In genomic region chr6:138113588-138114210, GRCh38 we compare ENCODE assay signal across 25 cellular contexts. TPM values are rescaled to one million over a fixed set of nuclear protein-coding genes. Genes with fewer than 3 reads are reported as not detected.
"Had no signal": no experiment of that assay in that cellular context is flagged by ENCODE, and none has a peak within 500 bp of the region (broad histone marks: within the 10 kb centered on the region; RNA-seq: fewer than 3 reads in every experiment).

No MANE protein-coding gene starts in this region.

- H3K9me3 ChIP-seq: Peyer's patch, SJCRH30, SK-N-SH had no signal

- H3K4me1 ChIP-seq: Peyer's patch had no signal

- H3K9me3 Mint-ChIP-seq: activated CD8-positive, alpha-beta T cell treated with anti-CD3 and anti-CD28 coated beads for 36 hours; activated naive CD4-positive, alpha-beta T cell treated with anti-CD3 and anti-CD28 coated beads, Interleukin-2, amount 10 ng/mL, durations not matched to agents 7 days and 5 days; activated naive CD8-positive, alpha-beta T cell treated with anti-CD3 and anti-CD28 coated beads for 36 hours; activated T-cell treated with anti-CD3 and anti-CD28 coated beads, Interleukin-2, amount 50 U/mL, for 72 hours; activated T-helper 2 cell treated with anti-CD3 and anti-CD28 coated beads, Interferon-gamma antibody, Interleukin-2, Interleukin-4, amounts not matched to agents 10 μg/mL and 5 μg/mL and 100 μg/mL, durations not matched to agents 14 hours and 24 hours and 36 hours; dendritic cell treated with granulocyte-macrophage colony-stimulating factor and Interleukin-4, amounts not matched to agents 40 ng/mL and 50 ng/mL, for 4 days had no signal

- DNase-seq: activated CD4-positive, alpha-beta T cell treated with anti-CD3 and anti-CD28 coated beads for 4 hours; activated CD8-positive, alpha-beta memory T cell treated with anti-CD3 and anti-CD28 coated beads, Interleukin-2, amount 50 U/mL, for 4 hours; activated CD8-positive, alpha-beta T cell treated with anti-CD3 and anti-CD28 coated beads for 36 hours; activated gamma-delta T cell treated with Interleukin-2 at 50 U/mL for 16 hours; activated naive CD4-positive, alpha-beta T cell treated with anti-CD3 and anti-CD28 coated beads, Interleukin-2, amount 10 ng/mL, durations not matched to agents 7 days and 5 days; activated naive CD8-positive, alpha-beta T cell treated with anti-CD3 and anti-CD28 coated beads for 36 hours; activated T-cell treated with anti-CD3 and anti-CD28 coated beads, Interleukin-2, amount 50 U/mL, for 72 hours; brain microvascular endothelial cell; NCI-H1048; NCI-H1930; NCI-H2107; NCI-H2171 treated with DMSO at 0.1 percent for 48 hours; NCI-H446; NCI-H748 treated with DMSO at 0.1 percent for 48 hours; Peyer's patch; Right ventricle myocardium superior; SJCRH30; SK-N-SH; T-helper 1 cell had no signal

- H3K27me3 ChIP-seq: brain microvascular endothelial cell, cardiac muscle cell, Peyer's patch, SJCRH30 had no signal

- H3K36me3 ChIP-seq: brain microvascular endothelial cell, cardiac muscle cell, Peyer's patch, SJCRH30 had no signal

- ATAC-seq: activated CD4-positive, CD25-positive, alpha-beta regulatory T cell treated with anti-CD3 and anti-CD28 coated beads, Interleukin-2, amount 50 U/mL, for 24 hours; activated CD8-positive, alpha-beta T cell treated with anti-CD3 and anti-CD28 coated beads for 36 hours; activated T-cell treated with anti-CD3 and anti-CD28 coated beads, Interleukin-2, amount 50 U/mL, for 72 hours had no signal

- H3K27ac ChIP-seq: brain microvascular endothelial cell, cardiac muscle cell, Peyer's patch, RWPE1, SJCRH30 had no signal

- H3K36me3 Mint-ChIP-seq: activated naive CD4-positive, alpha-beta T cell treated with anti-CD3 and anti-CD28 coated beads, Interleukin-2, amount 10 ng/mL, durations not matched to agents 7 days and 5 days; activated naive CD8-positive, alpha-beta T cell treated with anti-CD3 and anti-CD28 coated beads for 36 hours had no signal

- H3K4me3 ChIP-seq: cardiac muscle cell, Peyer's patch, SJCRH30 had no signal

- H3K27ac Mint-ChIP-seq: activated CD8-positive, alpha-beta T cell treated with anti-CD3 and anti-CD28 coated beads for 36 hours; activated naive CD4-positive, alpha-beta T cell treated with anti-CD3 and anti-CD28 coated beads, Interleukin-2, amount 10 ng/mL, durations not matched to agents 7 days and 5 days; activated naive CD8-positive, alpha-beta T cell treated with anti-CD3 and anti-CD28 coated beads for 36 hours; activated T-cell treated with anti-CD3 and anti-CD28 coated beads, Interleukin-2, amount 50 U/mL, for 72 hours; activated T-helper 2 cell treated with anti-CD3 and anti-CD28 coated beads, Interferon-gamma antibody, Interleukin-2, Interleukin-4, amounts not matched to agents 10 μg/mL and 5 μg/mL and 100 μg/mL, durations not matched to agents 14 hours and 24 hours and 36 hours; dendritic cell treated with granulocyte-macrophage colony-stimulating factor and Interleukin-4, amounts not matched to agents 40 ng/mL and 50 ng/mL, for 4 days had no signal

- H3K4me3 Mint-ChIP-seq: activated CD8-positive, alpha-beta T cell treated with anti-CD3 and anti-CD28 coated beads for 36 hours; activated naive CD4-positive, alpha-beta T cell treated with anti-CD3 and anti-CD28 coated beads, Interleukin-2, amount 10 ng/mL, durations not matched to agents 7 days and 5 days; activated naive CD8-positive, alpha-beta T cell treated with anti-CD3 and anti-CD28 coated beads for 36 hours; activated T-cell treated with anti-CD3 and anti-CD28 coated beads, Interleukin-2, amount 50 U/mL, for 72 hours; dendritic cell treated with granulocyte-macrophage colony-stimulating factor and Interleukin-4, amounts not matched to agents 40 ng/mL and 50 ng/mL, for 4 days had no signal

RNA-seq across cellular contexts. Expression of gene PERP, which starts 6.5 kb away (rescaled TPM):
- total RNA-seq: OCI-LY7 had no signal

RNA-seq across cellular contexts. Expression of gene ARFGEF3, which starts 48.0 kb away (rescaled TPM):
- total RNA-seq: OCI-LY7 had no signal
